Comparison of ENCODE assay signal across 20 cellular contexts in genomic region chr5:116063950-116064349, GRCh38. TPM values are rescaled to one million over a fixed set of nuclear protein-coding genes. Genes with fewer than 3 reads are reported as not detected.
"Had no signal": no experiment of that assay in that cellular context is flagged by ENCODE, and none has a peak within 500 bp of the region (broad histone marks: within the 10 kb centered on the region; RNA-seq: fewer than 3 reads in every experiment).

No MANE protein-coding gene starts in this region.

- H3K4me3 ChIP-seq: gastrocnemius medialis, heart left ventricle, prostate gland, spleen, upper lobe of left lung had no signal

- H3K27ac Mint-ChIP-seq: activated CD4-positive, alpha-beta memory T cell treated with anti-CD3 and anti-CD28 coated beads, Interleukin-2, amount 10 ng/mL, durations not matched to agents 7 days and 5 days; activated CD4-positive, alpha-beta T cell treated with anti-CD3 and anti-CD28 coated beads for 36 hours; activated naive CD8-positive, alpha-beta T cell; immature natural killer cell; stimulated activated naive CD8-positive, alpha-beta T cell treated with anti-CD3 and anti-CD28 coated beads, Interleukin-15, amount 100 ng/mL, for 72 hours had no signal

- H3K4me3 Mint-ChIP-seq: activated CD4-positive, alpha-beta memory T cell treated with anti-CD3 and anti-CD28 coated beads, Interleukin-2, amount 10 ng/mL, durations not matched to agents 7 days and 5 days; activated CD4-positive, alpha-beta T cell treated with anti-CD3 and anti-CD28 coated beads for 36 hours; activated naive CD8-positive, alpha-beta T cell; activated T-cell treated with anti-CD3 and anti-CD28 coated beads, Interleukin-2, amount 50 U/mL, for 4 hours; immature natural killer cell; stimulated activated naive CD8-positive, alpha-beta T cell treated with anti-CD3 and anti-CD28 coated beads, Interleukin-15, amount 100 ng/mL, for 72 hours had no signal

- ATAC-seq: activated CD4-positive, alpha-beta T cell treated with anti-CD3 and anti-CD28 coated beads for 36 hours; activated T-cell treated with anti-CD3 and anti-CD28 coated beads, Interleukin-2, amount 50 U/mL, for 4 hours; gastrocnemius medialis; heart left ventricle; right cardiac atrium; stimulated activated naive CD8-positive, alpha-beta T cell treated with anti-CD3 and anti-CD28 coated beads, Interleukin-15, amount 100 ng/mL, for 72 hours had no signal

- H3K36me3 Mint-ChIP-seq: activated naive CD8-positive, alpha-beta T cell; immature natural killer cell had no signal

- H3K9me3 Mint-ChIP-seq: activated CD4-positive, alpha-beta memory T cell treated with anti-CD3 and anti-CD28 coated beads, Interleukin-2, amount 10 ng/mL, durations not matched to agents 7 days and 5 days; activated T-cell treated with anti-CD3 and anti-CD28 coated beads, Interleukin-2, amount 50 U/mL, for 4 hours; stimulated activated naive CD8-positive, alpha-beta T cell treated with anti-CD3 and anti-CD28 coated beads, Interleukin-15, amount 100 ng/mL, for 72 hours had no signal

- DNase-seq: activated CD4-positive, alpha-beta memory T cell treated with anti-CD3 and anti-CD28 coated beads, Interleukin-2, amount 10 ng/mL, durations not matched to agents 7 days and 5 days; activated CD4-positive, alpha-beta T cell treated with anti-CD3 and anti-CD28 coated beads for 36 hours; activated gamma-delta T cell; activated T-cell treated with anti-CD3 and anti-CD28 coated beads, Interleukin-2, amount 50 U/mL, for 4 hours; amniotic stem cell; effector memory CD4-positive, alpha-beta T cell; gastrocnemius medialis; heart left ventricle; immature natural killer cell; right cardiac atrium; spleen; stimulated activated naive CD8-positive, alpha-beta T cell treated with anti-CD3 and anti-CD28 coated beads, Interleukin-15, amount 100 ng/mL, for 72 hours; T-helper 1 cell; upper lobe of left lung had no signal

- H3K4me1 Mint-ChIP-seq: activated CD4-positive, alpha-beta memory T cell treated with anti-CD3 and anti-CD28 coated beads, Interleukin-2, amount 10 ng/mL, durations not matched to agents 7 days and 5 days; activated CD4-positive, alpha-beta T cell treated with anti-CD3 and anti-CD28 coated beads for 36 hours; immature natural killer cell; stimulated activated naive CD8-positive, alpha-beta T cell treated with anti-CD3 and anti-CD28 coated beads, Interleukin-15, amount 100 ng/mL, for 72 hours had no signal

RNA-seq across cellular contexts. Expression of gene ARL14EPL, which starts 31.7 kb away (rescaled TPM):
- total RNA-seq: activated CD4-positive, alpha-beta memory T cell treated with anti-CD3 and anti-CD28 coated beads, Interleukin-2, amount 10 ng/mL, durations not matched to agents 7 days and 5 days; activated CD4-positive, alpha-beta T cell treated with anti-CD3 and anti-CD28 coated beads for 36 hours; activated T-cell treated with anti-CD3 and anti-CD28 coated beads, Interleukin-2, amount 50 U/mL, for 4 hours; heart left ventricle; lower leg skin; mesenteric fat pad; osteoblast; prostate gland; right cardiac atrium; temporal lobe; upper lobe of left lung had no signal
- polyA plus RNA-seq: heart left ventricle, immature natural killer cell, right cardiac atrium had no signal
